ENCODE assay signal across 9 cellular contexts in the genomic region with DNA sequence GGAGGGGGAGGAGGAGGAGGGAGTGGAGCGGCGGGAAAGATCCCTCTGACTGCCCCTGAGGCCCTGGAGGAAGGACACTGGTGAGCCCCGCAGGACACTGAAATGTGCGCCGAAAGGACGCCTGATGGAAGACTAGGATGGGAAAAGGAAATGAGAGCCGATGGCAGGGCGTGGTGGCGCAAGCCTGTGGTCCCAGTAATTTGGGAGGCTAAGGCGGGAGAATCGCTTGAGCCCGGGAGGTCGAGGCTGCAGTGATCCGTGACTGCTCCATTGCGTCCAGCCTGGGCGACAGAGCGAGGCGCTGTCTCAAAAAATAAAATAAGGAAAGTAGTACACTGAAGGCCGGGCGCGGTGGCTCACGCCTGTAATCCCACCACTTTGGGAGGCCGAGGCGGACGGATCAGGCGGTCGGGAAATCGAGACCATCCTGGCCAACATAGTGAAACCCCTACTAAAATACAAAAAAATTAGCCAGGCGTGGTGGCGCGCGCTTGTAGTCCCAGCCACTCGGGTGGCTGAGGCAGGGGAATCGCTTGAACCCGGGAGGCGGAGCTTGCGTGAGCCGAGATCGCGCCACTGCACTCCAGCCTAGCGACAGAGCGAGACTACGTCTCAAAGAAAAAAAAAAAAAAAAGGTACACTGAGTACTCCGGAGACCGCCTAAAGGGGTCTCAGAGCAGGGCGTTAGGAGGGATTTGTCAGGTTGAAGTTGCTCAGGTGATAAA. TPM values are rescaled to one million over a fixed set of nuclear protein-coding genes. Genes with fewer than 3 reads are reported as not detected.
DNase-seq lines count a peak whose midpoint lies in the region; ATAC-seq, FAIRE-seq and TF ChIP-seq lines count a peak whose summit lies in the region.
"Had no signal": no experiment of that assay in that cellular context is flagged by ENCODE, and none has a peak within 500 bp of the region (broad histone marks: within the 10 kb centered on the region; RNA-seq: fewer than 3 reads in every experiment).

No MANE protein-coding gene starts in this region.

- H3K27ac ChIP-seq in K562 (ENCODE audit: extremely low read depth, low read depth, low read length) (peak overlapping the region; percentile 91), HepG2 (ENCODE audit: extremely low read length, insufficient read depth, low read length) (peak overlapping the region; percentile 100)

- TF ChIP-seq POLR2A in K562 (conservative IDR thresholded peaks at IDR 0.05): 0 out of 2 replicates have a peak, but pooled peaks have one; percentile 8
- TF ChIP-seq POLR2A in HepG2 (IDR thresholded peaks at IDR 0.05; ENCODE audit: insufficient read depth in 1 of 2, low read depth in 2 of 2, low read length in 2 of 2): peak in 1 of 2 experiments; percentile 36; a peak in 2 of 4 replicates

- peaks cover 16% of the 10 kb centered on the region for H4K20me1 ChIP-seq in K562 (replicated peaks; ENCODE audit: control insufficient read depth, insufficient read depth, low read length)
- H4K20me1 ChIP-seq in HepG2 (ENCODE audit: insufficient read depth, low read length): peaks cover 31% of the 10 kb centered on the region

- CTCF ChIA-PET in K562 (lab: Yijun Ruan, JAX; ENCODE audit: low intra/inter-chr PET ratio) (no interaction called here), HepG2 (lab: Yijun Ruan, JAX; ENCODE audit: low intra/inter-chr PET ratio, low total read pairs) (no interaction called here)

- intact Hi-C loops in K562 (cut with micrococcal nuclease): loop anchor here (1.0 to 10.0 kb wide), 2 partner anchors 9 to 765 kb away; no protein-coding TSS in a partner anchor
- intact Hi-C loops in HepG2 (cut with micrococcal nuclease; ENCODE audit: unreplicated experiment): loop anchor here (1.0 kb wide), 1 partner anchor 11 kb away; no protein-coding TSS in a partner anchor

- H3K9me3 ChIP-seq in K562 (replicated peaks; ENCODE audit: control insufficient read depth, insufficient read depth, low read depth, low read length) (no peaks in the 10 kb centered on the region), HepG2 (ENCODE audit: low read length) (no peaks in the 10 kb centered on the region)

- no peak for ATAC-seq in K562
- no peak for ATAC-seq in HepG2
- ATAC-seq in GM18867 (IDR thresholded peaks at IDR 0.05; ENCODE audit: unreplicated experiment): no peak

- peak overlapping the region; percentile 83 to 94 for H3K9ac ChIP-seq in K562 (ENCODE audit: insufficient read depth in 1 of 2, low read depth in 2 of 2, low read length in 2 of 2)
- peak overlapping the region; percentile 92 for H3K9ac ChIP-seq in HepG2 (ENCODE audit: insufficient read depth, low read depth, low read length)

- TF ChIP-seq RAD21 in K562 (CRISPR knock-in tag; conservative IDR thresholded peaks at IDR 0.05 in 1 of 2, IDR thresholded peaks at IDR 0.05 in 1 of 2) (0 out of 4 replicates have a peak, but pooled peaks of 1 of the 2 experiments have one; percentile 23), HepG2 (CRISPR knock-in tag; IDR thresholded peaks at IDR 0.05) (no peak)

- H3K4me1 ChIP-seq in K562 (replicated peaks in 1 of 2; ENCODE audit: control insufficient read depth in 2 of 2, insufficient read depth in 2 of 2, low read length in 2 of 2) (peaks cover 4 to 42% of the 10 kb centered on the region in 2 experiments; a peak in 4 of 5 replicates), HepG2 (ENCODE audit: insufficient read depth, low read length) (peaks cover 52% of the 10 kb centered on the region)

- BruUV-seq in K562 (replicated peaks; lab: Mats Ljungman, UMichigan) (TSS peak; percentile 84), HepG2 (replicated peaks; lab: Mats Ljungman, UMichigan) (TSS peak; percentile 83)

- H3K79me2 ChIP-seq in K562 (ENCODE audit: control insufficient read depth, insufficient read depth, low read length): peaks cover 52% of the 10 kb centered on the region
- peaks cover 47% of the 10 kb centered on the region for H3K79me2 ChIP-seq in HepG2 (ENCODE audit: insufficient read depth, low read length)

- H2AFZ ChIP-seq in K562 (ENCODE audit: low read depth, low read length): peak overlapping the region; percentile 86
- H2AFZ ChIP-seq in HepG2 (ENCODE audit: low read length): no peak overlapping the region

- DNase-seq in NCI-H2081 (lab: John Stamatoyannopoulos, UW) (peak; percentile 17 to 24), NCI-H2081 treated with DMSO at 0.1 percent for 48 hours (lab: John Stamatoyannopoulos, UW) (no peak), T-helper 1 cell (peak; percentile 48 to 82 (median 67)), K562 (ENCODE audit: extremely low read depth in 1 of 4, low spot score in 3 of 4) (no peak), HepG2 (ENCODE audit: low spot score) (no peak), HPDE6-E6E7 (ENCODE audit: extremely low spot score) (no peak)
- DNase-seq in stimulated activated CD4-positive, alpha-beta T cell treated with anti-CD3 and anti-CD28 coated beads, TNF-alpha, amount 100 ng/mL, for 1 hour (ENCODE audit: low read depth in 3 of 3, low spot score in 1 of 3): peak in 2 of 3 donors; percentile 27 to 48

- in situ Hi-C loops in K562 (cut with MboI) (no loop called here), HepG2 (cut with HindIII; ENCODE audit: extremely low pct_ligation_motif_present, low pct_unique_long_range_greater_than_20kb) (loop anchor here (25.0 kb wide), 1 partner anchor 1553 kb away; a partner anchor contains a TSS)

- no peak for TF ChIP-seq CTCF in K562 (IDR thresholded peaks at IDR 0.05 in 2 of 3, conservative IDR thresholded peaks at IDR 0.05 in 1 of 3; ENCODE audit: insufficient read depth in 2 of 3, low read depth in 1 of 3, low read length in 3 of 3)
- TF ChIP-seq CTCF in HepG2 (CRISPR knock-in tag; IDR thresholded peaks at IDR 0.05): no peak

- H3K27me3 ChIP-seq in K562 (ENCODE audit: control insufficient read depth in 2 of 2, insufficient read depth in 2 of 2, low read length in 2 of 2) (no peaks in the 10 kb centered on the region), HepG2 (ENCODE audit: control insufficient read depth in 1 of 2, insufficient read depth in 2 of 2, low read length in 2 of 2) (no peaks in the 10 kb centered on the region; a peak in 1 of 5 replicates)

- no peaks in the 10 kb centered on the region for H3K9me1 ChIP-seq in K562 (ENCODE audit: control insufficient read depth, insufficient read depth, low read length)

- no peak for TF ChIP-seq EP300 in K562 (IDR thresholded peaks at IDR 0.05; ENCODE audit: low read length)
- no peak for TF ChIP-seq EP300 in HepG2 (IDR thresholded peaks at IDR 0.05; ENCODE audit: low read depth in 2 of 2, low read length in 2 of 2)
- TF ChIP-seq EP300 in HepG2 (CRISPR knock-in tag; IDR thresholded peaks at IDR 0.05; ENCODE audit: borderline replicate concordance): no peak

- 53% methylated on average over 35 of the region's 46 CpGs for WGBS in K562 (ENCODE audit: insufficient coverage, low coverage, missing lambda C conversion rate)
- WGBS in HepG2 (ENCODE audit: low lambda C conversion rate): 55% methylated on average over 46 of the region's 46 CpGs

- POLR2A ChIA-PET in K562 (lab: Yijun Ruan, JAX) (interaction anchor here (0.6 to 1.7 kb wide), 10 partner anchors 9 to 841 kb away, joined by 3 to 13 read pairs (median 4); no protein-coding TSS in a partner anchor), HepG2 (lab: Yijun Ruan, JAX) (interaction anchor here (0.7 to 2.5 kb wide), 9 partner anchors 10 to 1569 kb away, joined by 3 to 33 read pairs (median 6); a partner anchor contains a TSS)

- H3K4me2 ChIP-seq in K562 (ENCODE audit: insufficient read depth, low read length) (peak overlapping the region; percentile 87), HepG2 (ENCODE audit: low read depth, low read length) (peak overlapping the region; percentile 88)

- FAIRE-seq in K562 (lab: Jason Lieb, UNC) (no peak), HepG2 (lab: Jason Lieb, UNC) (no peak)

- peak overlapping the region; percentile 82 for H3K4me3 ChIP-seq in K562
- peak overlapping the region; percentile 63 to 95 (median 80); a peak in 5 of 6 replicates for H3K4me3 ChIP-seq in HepG2 (replicated peaks in 1 of 3; ENCODE audit: insufficient read depth in 1 of 3, low read depth in 2 of 3, low read length in 3 of 3)

- H3K36me3 ChIP-seq in K562 (ENCODE audit: control insufficient read depth, insufficient read depth, low read length) (peaks cover 14% of the 10 kb centered on the region; the same call in 2 of the 3 replicates), HepG2 (replicated peaks in 1 of 2; ENCODE audit: control insufficient read depth in 1 of 2, insufficient read depth in 2 of 2, low read length in 2 of 2) (no peaks in the 10 kb centered on the region)

RNA-seq across cellular contexts. Expression of a gene that starts 0.6 kb away (rescaled TPM):
- total RNA-seq in K562 (2011; cell fraction: chromatin; rRNA removed; ENCODE audit: low replicate concordance): 85.6 and 109 TPM in 2 replicates
- total RNA-seq in K562 (2011; cell fraction: nucleolus; rRNA removed): 72.0 and 75.3 TPM in 2 replicates
- 72.8 and 78.1 TPM in 2 replicates for total RNA-seq in K562 (2011; cell fraction: nucleoplasm; rRNA removed)
- 475 and 482 TPM in 2 replicates for total RNA-seq in K562 (2014; rRNA removed)
- 350 and 367 TPM in 2 replicates for total RNA-seq in K562 (2014; rRNA removed; fragmentation: Illumina TruSeq; extraction: Trizol)
- 425 and 438 TPM in 2 replicates for total RNA-seq in K562 (2015; rRNA removed; fragmentation: Illumina TruSeq; extraction: Trizol)
- total RNA-seq in K562 (2021): 436 and 489 TPM in 2 replicates
- 331 and 341 TPM in 2 replicates for polyA plus RNA-seq in K562 (2011; rRNA removed)
- 281 and 294 TPM in 2 replicates for polyA plus RNA-seq in K562 (2011; cell fraction: cytosol; rRNA removed)
- 122 and 160 TPM in 2 replicates for polyA plus RNA-seq in K562 (2011; cell fraction: nucleus; rRNA removed)
- polyA plus RNA-seq in K562 (2012): 322 and 499 TPM in 2 replicates
- 450 and 461 TPM in 2 replicates for polyA plus RNA-seq in K562 (2014; fragmentation: Illumina TruSeq; extraction: Trizol)
- 100 to 1,000 TPM; 192 to 289 TPM for polyA plus RNA-seq in K562 (2014; fragmentation: Nextera tagmentation; extraction: Ambion mirVana)
- polyA plus RNA-seq in K562 (2014; rRNA removed): 390 and 416 TPM in 2 replicates
- 441 and 450 TPM in 2 replicates for polyA minus RNA-seq in K562 (2011; rRNA and poly(A)+ RNA removed)
- polyA minus RNA-seq in K562 (2011; cell fraction: cytosol; rRNA and poly(A)+ RNA removed): 190 and 194 TPM in 2 replicates
- polyA minus RNA-seq in K562 (2011; cell fraction: nucleus; rRNA and poly(A)+ RNA removed): 39.4 and 62.3 TPM in 2 replicates
- total RNA-seq in HepG2 (2016; rRNA removed; fragmentation: Illumina TruSeq; extraction: Trizol): 308 and 449 TPM in 2 replicates
- total RNA-seq in HepG2 (2016; cell fraction: cytosol; rRNA removed; fragmentation: Illumina TruSeq; extraction: Trizol; ENCODE audit: low read depth): 44.9 and 49.9 TPM in 2 replicates
- total RNA-seq in HepG2 (2016; cell fraction: insoluble cytoplasmic fraction; rRNA removed; fragmentation: Illumina TruSeq; extraction: Trizol): 322 and 435 TPM in 2 replicates
- 123 and 131 TPM in 2 replicates for total RNA-seq in HepG2 (2016; cell fraction: membrane; rRNA removed; fragmentation: Illumina TruSeq; extraction: Trizol)
- 111 and 121 TPM in 2 replicates for total RNA-seq in HepG2 (2016; cell fraction: nucleus; rRNA removed; fragmentation: Illumina TruSeq; extraction: Trizol)
- polyA plus RNA-seq in HepG2 (2011; rRNA removed): 166 and 177 TPM in 2 replicates
- 147 and 166 TPM in 2 replicates for polyA plus RNA-seq in HepG2 (2011; cell fraction: cytosol; rRNA removed)
- 137 and 153 TPM in 2 replicates for polyA plus RNA-seq in HepG2 (2011; cell fraction: nucleus; rRNA removed)
- polyA plus RNA-seq in HepG2 (2012): 134 and 169 TPM in 2 replicates
- polyA plus RNA-seq in HepG2 (2016; cell fraction: cytosol; fragmentation: Illumina TruSeq; extraction: Trizol; ENCODE audit: low read depth): 19.5 and 22.4 TPM in 2 replicates
- polyA plus RNA-seq in HepG2 (2016; cell fraction: insoluble cytoplasmic fraction; fragmentation: Illumina TruSeq; extraction: Trizol; ENCODE audit: low read depth): 388 and 410 TPM in 2 replicates
- 49.0 and 51.7 TPM in 2 replicates for polyA plus RNA-seq in HepG2 (2016; cell fraction: membrane; fragmentation: Illumina TruSeq; extraction: Trizol; ENCODE audit: low read depth)
- 178 and 179 TPM in 2 replicates for polyA plus RNA-seq in HepG2 (2016; cell fraction: nucleus; fragmentation: Illumina TruSeq; extraction: Trizol; ENCODE audit: insufficient read depth, low read depth)
- polyA minus RNA-seq in HepG2 (2011; rRNA and poly(A)+ RNA removed; ENCODE audit: low replicate concordance): 271 and 284 TPM in 2 replicates
- 121 and 128 TPM in 2 replicates for polyA minus RNA-seq in HepG2 (2011; cell fraction: cytosol; rRNA and poly(A)+ RNA removed)
- 64.2 and 75.8 TPM in 2 replicates for polyA minus RNA-seq in HepG2 (2011; cell fraction: nucleus; rRNA and poly(A)+ RNA removed)

RNA-seq across cellular contexts. Expression of a gene that starts 27.4 kb away (rescaled TPM):
- total RNA-seq in K562 (2011; cell fraction: chromatin; rRNA removed; ENCODE audit: low replicate concordance): 4.8 and 7.6 TPM in 2 replicates
- 4.8 and 5.1 TPM in 2 replicates for total RNA-seq in K562 (2011; cell fraction: nucleolus; rRNA removed)
- 5.8 and 8.5 TPM in 2 replicates for total RNA-seq in K562 (2011; cell fraction: nucleoplasm; rRNA removed)
- total RNA-seq in K562 (2014; rRNA removed) (2.7 and 3.2 TPM in 2 replicates), K562 (2014; rRNA removed; fragmentation: Illumina TruSeq; extraction: Trizol) (4.1 and 4.3 TPM in 2 replicates), K562 (2015; rRNA removed; fragmentation: Illumina TruSeq; extraction: Trizol) (3.7 and 4.3 TPM in 2 replicates), K562 (2021) (1.9 and 3.5 TPM in 2 replicates), HepG2 (2016; rRNA removed; fragmentation: Illumina TruSeq; extraction: Trizol) (6.1 and 7.4 TPM in 2 replicates)
- polyA plus RNA-seq in K562 (2011; rRNA removed) (5.5 and 5.9 TPM in 2 replicates), K562 (2014; fragmentation: Illumina TruSeq; extraction: Trizol) (4.1 and 4.2 TPM in 2 replicates), K562 (2014; fragmentation: Nextera tagmentation; extraction: Ambion mirVana) (1 to 10 TPM; 6.1 to 6.5 TPM), K562 (2014; rRNA removed) (3.2 and 3.7 TPM in 2 replicates), HepG2 (2011; rRNA removed) (6.6 and 8.8 TPM in 2 replicates)
- 4.7 and 4.9 TPM in 2 replicates for polyA plus RNA-seq in K562 (2011; cell fraction: cytosol; rRNA removed)
- polyA plus RNA-seq in K562 (2011; cell fraction: nucleus; rRNA removed): 2.3 and 3.1 TPM in 2 replicates
- polyA plus RNA-seq in K562 (2012): 2.6 and 6.6 TPM in 2 replicates
- 1.4 and 1.7 TPM in 2 replicates for polyA minus RNA-seq in K562 (2011; rRNA and poly(A)+ RNA removed)
- 1.3 and 1.7 TPM in 2 replicates for polyA minus RNA-seq in K562 (2011; cell fraction: cytosol; rRNA and poly(A)+ RNA removed)
- polyA minus RNA-seq in K562 (2011; cell fraction: nucleus; rRNA and poly(A)+ RNA removed): 1.3 and 2.7 TPM in 2 replicates
- total RNA-seq in HepG2 (2016; cell fraction: cytosol; rRNA removed; fragmentation: Illumina TruSeq; extraction: Trizol; ENCODE audit: low read depth): 3.3 and 6.4 TPM in 2 replicates
- 6.3 and 8.8 TPM in 2 replicates for total RNA-seq in HepG2 (2016; cell fraction: insoluble cytoplasmic fraction; rRNA removed; fragmentation: Illumina TruSeq; extraction: Trizol)
- 5.5 and 7.7 TPM in 2 replicates for total RNA-seq in HepG2 (2016; cell fraction: membrane; rRNA removed; fragmentation: Illumina TruSeq; extraction: Trizol)
- total RNA-seq in HepG2 (2016; cell fraction: nucleus; rRNA removed; fragmentation: Illumina TruSeq; extraction: Trizol): 3.5 and 6.0 TPM in 2 replicates
- polyA plus RNA-seq in HepG2 (2011; cell fraction: cytosol; rRNA removed): 3.6 and 5.2 TPM in 2 replicates
- 1.8 and 13.7 TPM in 2 replicates for polyA plus RNA-seq in HepG2 (2011; cell fraction: nucleus; rRNA removed)
- 2.6 and 3.3 TPM in 2 replicates for polyA plus RNA-seq in HepG2 (2012)
- 5.4 and 5.7 TPM in 2 replicates for polyA plus RNA-seq in HepG2 (2016; cell fraction: cytosol; fragmentation: Illumina TruSeq; extraction: Trizol; ENCODE audit: low read depth)
- polyA plus RNA-seq in HepG2 (2016; cell fraction: insoluble cytoplasmic fraction; fragmentation: Illumina TruSeq; extraction: Trizol; ENCODE audit: low read depth): 5.9 and 7.2 TPM in 2 replicates
- 6.0 and 8.7 TPM in 2 replicates for polyA plus RNA-seq in HepG2 (2016; cell fraction: membrane; fragmentation: Illumina TruSeq; extraction: Trizol; ENCODE audit: low read depth)
- 4.2 and 8.8 TPM in 2 replicates for polyA plus RNA-seq in HepG2 (2016; cell fraction: nucleus; fragmentation: Illumina TruSeq; extraction: Trizol; ENCODE audit: insufficient read depth, low read depth)
- polyA minus RNA-seq in HepG2 (2011; rRNA and poly(A)+ RNA removed; ENCODE audit: low replicate concordance): 3.5 and 7.7 TPM in 2 replicates
- polyA minus RNA-seq in HepG2 (2011; cell fraction: cytosol; rRNA and poly(A)+ RNA removed): 1.1 and 1.7 TPM in 2 replicates
- 4.8 and 6.7 TPM in 2 replicates for polyA minus RNA-seq in HepG2 (2011; cell fraction: nucleus; rRNA and poly(A)+ RNA removed)

RNA-seq across cellular contexts. Expression of a gene that starts 38.1 kb away (rescaled TPM):
- not detected in 2 replicates for total RNA-seq in K562 (2011; cell fraction: chromatin; rRNA removed; ENCODE audit: low replicate concordance)
- not detected in 2 replicates for total RNA-seq in K562 (2011; cell fraction: nucleolus; rRNA removed)
- not detected in 2 replicates for total RNA-seq in K562 (2011; cell fraction: nucleoplasm; rRNA removed)
- total RNA-seq in K562 (2014; rRNA removed) (not detected in 2 replicates), K562 (2014; rRNA removed; fragmentation: Illumina TruSeq; extraction: Trizol) (not detected in 2 replicates), K562 (2015; rRNA removed; fragmentation: Illumina TruSeq; extraction: Trizol) (not detected in 2 replicates), K562 (2021) (not detected in 2 replicates), HepG2 (2016; rRNA removed; fragmentation: Illumina TruSeq; extraction: Trizol) (not detected in 2 replicates)
- polyA plus RNA-seq in K562 (2011; rRNA removed) (not detected in 2 replicates), K562 (2014; fragmentation: Illumina TruSeq; extraction: Trizol) (not detected in 2 replicates), K562 (2014; fragmentation: Nextera tagmentation; extraction: Ambion mirVana) (not detected), K562 (2014; rRNA removed) (0.94 TPM in 1 of 2 replicates, not detected in the other), HepG2 (2011; rRNA removed) (not detected in 2 replicates)
- polyA plus RNA-seq in K562 (2011; cell fraction: cytosol; rRNA removed): 0.07 TPM in 1 of 2 replicates, not detected in the other
- not detected in 2 replicates for polyA plus RNA-seq in K562 (2011; cell fraction: nucleus; rRNA removed)
- 0.37 TPM in 1 of 2 replicates, not detected in the other for polyA plus RNA-seq in K562 (2012)
- polyA minus RNA-seq in K562 (2011; rRNA and poly(A)+ RNA removed): not detected in 2 replicates
- polyA minus RNA-seq in K562 (2011; cell fraction: cytosol; rRNA and poly(A)+ RNA removed): not detected in 2 replicates
- not detected in 2 replicates for polyA minus RNA-seq in K562 (2011; cell fraction: nucleus; rRNA and poly(A)+ RNA removed)
- total RNA-seq in HepG2 (2016; cell fraction: cytosol; rRNA removed; fragmentation: Illumina TruSeq; extraction: Trizol; ENCODE audit: low read depth): not detected in 2 replicates
- not detected in 2 replicates for total RNA-seq in HepG2 (2016; cell fraction: insoluble cytoplasmic fraction; rRNA removed; fragmentation: Illumina TruSeq; extraction: Trizol)
- total RNA-seq in HepG2 (2016; cell fraction: membrane; rRNA removed; fragmentation: Illumina TruSeq; extraction: Trizol): not detected in 2 replicates
- not detected in 2 replicates for total RNA-seq in HepG2 (2016; cell fraction: nucleus; rRNA removed; fragmentation: Illumina TruSeq; extraction: Trizol)
- polyA plus RNA-seq in HepG2 (2011; cell fraction: cytosol; rRNA removed): not detected in 2 replicates
- not detected in 2 replicates for polyA plus RNA-seq in HepG2 (2011; cell fraction: nucleus; rRNA removed)
- not detected in 2 replicates for polyA plus RNA-seq in HepG2 (2012)
- not detected in 2 replicates for polyA plus RNA-seq in HepG2 (2016; cell fraction: cytosol; fragmentation: Illumina TruSeq; extraction: Trizol; ENCODE audit: low read depth)
- polyA plus RNA-seq in HepG2 (2016; cell fraction: insoluble cytoplasmic fraction; fragmentation: Illumina TruSeq; extraction: Trizol; ENCODE audit: low read depth): not detected in 2 replicates
- not detected in 2 replicates for polyA plus RNA-seq in HepG2 (2016; cell fraction: membrane; fragmentation: Illumina TruSeq; extraction: Trizol; ENCODE audit: low read depth)
- not detected in 2 replicates for polyA plus RNA-seq in HepG2 (2016; cell fraction: nucleus; fragmentation: Illumina TruSeq; extraction: Trizol; ENCODE audit: insufficient read depth, low read depth)
- polyA minus RNA-seq in HepG2 (2011; rRNA and poly(A)+ RNA removed; ENCODE audit: low replicate concordance): 0.21 TPM in 1 of 2 replicates, not detected in the other
- polyA minus RNA-seq in HepG2 (2011; cell fraction: cytosol; rRNA and poly(A)+ RNA removed): not detected in 2 replicates
- not detected in 2 replicates for polyA minus RNA-seq in HepG2 (2011; cell fraction: nucleus; rRNA and poly(A)+ RNA removed)
- total RNA-seq: Daoy had no signal

Comparison
In these comparisons a context has a peak if more than half of its experiments do, and no peak if none do; other contexts are left out.
1. DNase-seq: peak in NCI-H2081 (2 of 2), T-helper 1 cell (5 of 5) and stimulated activated CD4-positive, alpha-beta T cell treated with anti-CD3 and anti-CD28 coated beads, TNF-alpha, amount 100 ng/mL, for 1 hour (2 of 3); none in NCI-H2081 treated with DMSO at 0.1 percent for 48 hours (single experiment), K562 (0 of 4), HepG2 (single experiment) and HPDE6-E6E7 (single experiment).